In the genomic region with DNA sequence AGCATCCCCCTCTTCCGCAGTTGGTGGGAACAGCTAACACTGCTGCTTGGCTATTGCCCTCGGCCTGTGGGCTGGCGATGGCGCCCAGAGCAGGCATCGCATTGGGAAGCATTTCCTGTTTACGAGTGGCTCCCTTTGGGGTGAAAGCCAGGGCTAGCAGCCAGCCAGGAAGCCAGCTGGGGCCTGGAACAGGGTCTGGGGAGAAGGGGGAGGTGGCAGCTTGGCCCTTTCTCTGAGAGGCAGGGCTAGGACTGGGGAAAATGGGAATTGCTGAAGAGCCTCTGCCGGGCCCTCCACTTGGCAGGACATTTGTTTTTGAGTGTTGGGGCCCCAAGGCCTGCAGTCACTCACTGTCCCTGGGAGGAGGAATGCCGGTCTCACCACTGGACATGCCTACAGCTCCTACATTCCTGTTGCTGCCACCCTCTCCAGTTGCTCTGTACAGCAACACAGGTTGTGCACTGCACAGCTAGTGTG, we compare ENCODE assay signal across 9 cellular contexts. TPM values are rescaled to one million over a fixed set of nuclear protein-coding genes. Genes with fewer than 3 reads are reported as not detected.
A peak's percentile ranks its signal among the peaks of the same experiment; 100 is the strongest.
DNase-seq lines count a peak whose midpoint lies in the region; ATAC-seq and TF ChIP-seq lines count a peak whose summit lies in the region.
"Had no signal": no experiment of that assay in that cellular context is flagged by ENCODE, and none has a peak within 500 bp of the region (broad histone marks: within the 10 kb centered on the region; RNA-seq: fewer than 3 reads in every experiment).

No MANE protein-coding gene starts in this region.

- H3K36me3 ChIP-seq in duodenal mucosa (ENCODE audit: control insufficient read depth in 1 of 2, insufficient read depth in 2 of 2, low read length in 2 of 2) (no peaks in the 10 kb centered on the region), tibial artery (peaks cover 0 to 5% (median 0%) of the 10 kb centered on the region in 3 donors)

- H3K4me3 ChIP-seq in duodenal mucosa (ENCODE audit: low read depth in 1 of 2, low read length in 2 of 2) (no peak overlapping the region), tibial artery (no peak overlapping the region)

- H3K9me3 ChIP-seq in duodenal mucosa (ENCODE audit: control insufficient read depth in 1 of 2, low read length in 2 of 2) (no peaks in the 10 kb centered on the region), tibial artery (no peaks in the 10 kb centered on the region)

- H3K4me1 ChIP-seq in duodenal mucosa (ENCODE audit: control insufficient read depth in 1 of 2, insufficient read depth in 2 of 2, low read length in 2 of 2) = peaks cover 35 to 64% of the 10 kb centered on the region in 2 donors
- peaks cover 37 to 89% (median 86%) of the 10 kb centered on the region in 4 donors for H3K4me1 ChIP-seq in tibial artery

- TF ChIP-seq CTCF in tibial artery (IDR thresholded peaks at IDR 0.05) = no peak

- peak overlapping the region; percentile 70 for H3K27ac ChIP-seq in duodenal mucosa (ENCODE audit: low read depth, low read length)
- peak overlapping the region; percentile 99 to 100 for H3K27ac ChIP-seq in tibial artery

- ATAC-seq in HG03378 (IDR thresholded peaks at IDR 0.05; ENCODE audit: unreplicated experiment) = no peak
- no peak for ATAC-seq in GM21723 (IDR thresholded peaks at IDR 0.05; ENCODE audit: unreplicated experiment)

- H3K27me3 ChIP-seq in duodenal mucosa (ENCODE audit: control insufficient read depth in 1 of 2, insufficient read depth in 2 of 2, low read length in 2 of 2) = no peaks in the 10 kb centered on the region
- no peaks in the 10 kb centered on the region for H3K27me3 ChIP-seq in tibial artery

- intact Hi-C loops in tibial artery (cut with DNase I; ENCODE audit: low total_unique reads) = no loop called here

- no peak overlapping the region for H3K9ac ChIP-seq in duodenal mucosa (ENCODE audit: low read depth in 1 of 2, low read length in 2 of 2)

- peak; percentile 25 to 62 for DNase-seq in NCI-H446 (lab: John Stamatoyannopoulos, UW)
- peak; percentile 63 to 75 for DNase-seq in lung microvascular endothelial cell (ENCODE audit: low read depth in 2 of 2)
- DNase-seq in tibial artery = peak; percentile 68 to 87
- DNase-seq in NCI-H774 (lab: John Stamatoyannopoulos, UW) = no peak
- no peak for DNase-seq in erythroblast (lab: John Stamatoyannopoulos, UW)

- TF ChIP-seq POLR2A in erythroblast (IDR thresholded peaks at IDR 0.05; ENCODE audit: low read length) = no peak

RNA-seq across cellular contexts. Expression of a gene that starts 2.5 kb away (rescaled TPM):
- total RNA-seq in lung microvascular endothelial cell = 7.8 and 11.1 TPM in 2 replicates

RNA-seq across cellular contexts. Expression of a gene that starts 41.9 kb away (rescaled TPM):
- 2.0 and 2.8 TPM in 2 replicates for total RNA-seq in lung microvascular endothelial cell
- total RNA-seq: NCI-H460 had no signal

Comparison
In these comparisons a context has a peak if more than half of its experiments do, and no peak if none do; other contexts are left out.
1. DNase-seq: peak in NCI-H446 (2 of 2), lung microvascular endothelial cell (2 of 2) and tibial artery (2 of 2); none in NCI-H774 (single experiment) and erythroblast (0 of 2).